In the genomic region with DNA sequence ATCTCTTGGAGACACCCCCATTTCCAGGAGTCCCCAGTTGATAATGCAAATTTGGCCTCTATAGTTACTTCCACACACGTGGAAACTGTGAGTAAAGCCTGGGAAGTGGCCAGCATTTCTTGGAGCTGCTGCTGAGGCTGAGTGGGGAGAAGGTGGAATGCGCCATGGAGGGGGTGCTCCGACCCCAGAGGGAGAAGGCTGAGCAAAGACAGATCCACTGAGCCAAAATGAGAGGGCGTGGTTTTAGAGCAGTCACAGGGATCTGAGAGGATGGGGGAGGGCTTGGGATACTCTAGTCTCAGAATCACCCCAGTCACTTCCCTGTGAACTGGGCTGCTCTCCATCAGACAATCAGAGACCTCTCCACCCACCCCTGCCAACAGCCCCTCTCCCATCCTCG, we compare ENCODE assay signal across 18 cellular contexts. TPM values are rescaled to one million over a fixed set of nuclear protein-coding genes. Genes with fewer than 3 reads are reported as not detected.
DNase-seq lines count a peak whose midpoint lies in the region; ATAC-seq and TF ChIP-seq lines count a peak whose summit lies in the region.
"Had no signal": no experiment of that assay in that cellular context is flagged by ENCODE, and none has a peak within 500 bp of the region (broad histone marks: within the 10 kb centered on the region; RNA-seq: fewer than 3 reads in every experiment).

No MANE protein-coding gene starts in this region.

- TF ChIP-seq POLR2A in heart left ventricle (IDR thresholded peaks at IDR 0.05), result no peak

- TF ChIP-seq CTCF in heart left ventricle (IDR thresholded peaks at IDR 0.05) (no peak), progenitor cell of endocrine pancreas (IDR thresholded peaks at IDR 0.05; ENCODE audit: unreplicated experiment) (no peak), type B pancreatic cell (conservative IDR thresholded peaks at IDR 0.05) (no peak)

- DNase-seq in ELF-1 (ENCODE audit: low read depth, low spot score) (peak; percentile 28), amniotic epithelial cell (ENCODE audit: low read depth) (peak; percentile 57), heart left ventricle (peak in 2 of 5 donors; percentile 39 to 58), progenitor cell of endocrine pancreas (ENCODE audit: low spot score, unreplicated experiment) (no peak), cerebellar nuclear complex (lab: John Stamatoyannopoulos, UW) (no peak), activated gamma-delta T cell (lab: John Stamatoyannopoulos, UW) (no peak), type B pancreatic cell (ENCODE audit: extremely low spot score, unreplicated experiment) (no peak)
- DNase-seq: activated CD4-positive, alpha-beta T cell treated with anti-CD3 and anti-CD28 coated beads, Interleukin-2, amount 50 U/mL, for 4 hours; activated T-cell treated with anti-CD3 and anti-CD28 coated beads, Interleukin-2, amount 50 U/mL, for 4 hours; colonic mucosa; head of caudate nucleus; NCI-H2107; occipital lobe; small intestine; tibial artery had no signal

- H3K4me1 Mint-ChIP-seq in progenitor cell of endocrine pancreas (ENCODE audit: low read depth) (no peaks in the 10 kb centered on the region), type B pancreatic cell (ENCODE audit: unreplicated experiment) (peaks cover 21% of the 10 kb centered on the region)

- no peak overlapping the region for H3K4me3 Mint-ChIP-seq in progenitor cell of endocrine pancreas (ENCODE audit: low read depth)
- H3K4me3 Mint-ChIP-seq in type B pancreatic cell, result no peak overlapping the region
- H3K4me3 Mint-ChIP-seq: activated T-cell treated with anti-CD3 and anti-CD28 coated beads, Interleukin-2, amount 50 U/mL, for 4 hours had no signal

- intact Hi-C loops in heart left ventricle (cut with DNase I), result loop anchor here in 2 of 10 donors (5.0 to 10.0 kb wide), 2 partner anchors 222 to 224 kb away; no protein-coding TSS in a partner anchor

- peaks cover 0 to 18% (median 3%) of the 10 kb centered on the region in 12 donors for H3K4me1 ChIP-seq in heart left ventricle
- H3K4me1 ChIP-seq: colonic mucosa had no signal

- WGBS in heart left ventricle, 4 donors, result 40 to 65% (median 45%) methylated on average over 5 of the region's 5 CpGs

- H3K27ac ChIP-seq in heart left ventricle, result peak overlapping the region in 4 of 12 donors; percentile 20 to 53 (median 31)
- H3K27ac ChIP-seq: BLaER1, colonic mucosa had no signal

- peaks cover 0 to 38% (median 16%) of the 10 kb centered on the region in 9 donors for H3K36me3 ChIP-seq in heart left ventricle
- H3K36me3 ChIP-seq: colonic mucosa had no signal

- H3K27ac Mint-ChIP-seq in progenitor cell of endocrine pancreas (peak overlapping the region; percentile 12), type B pancreatic cell (no peak overlapping the region)
- H3K27ac Mint-ChIP-seq: IgD-negative memory B cell had no signal

- H3K9me3 Mint-ChIP-seq in progenitor cell of endocrine pancreas (ENCODE audit: low read depth) (no peaks in the 10 kb centered on the region), type B pancreatic cell (no peaks in the 10 kb centered on the region)
- H3K9me3 Mint-ChIP-seq: activated T-cell treated with anti-CD3 and anti-CD28 coated beads, Interleukin-2, amount 50 U/mL, for 4 hours; IgD-negative memory B cell had no signal

- H3K36me3 Mint-ChIP-seq in progenitor cell of endocrine pancreas (ENCODE audit: insufficient read depth), result no peaks in the 10 kb centered on the region
- peaks cover 6% of the 10 kb centered on the region for H3K36me3 Mint-ChIP-seq in type B pancreatic cell

- H3K4me3 ChIP-seq in heart left ventricle, result no peak overlapping the region
- H3K4me3 ChIP-seq: BLaER1, colonic mucosa, tibial artery had no signal

- no peaks in the 10 kb centered on the region for H3K27me3 ChIP-seq in heart left ventricle
- H3K27me3 ChIP-seq: BLaER1, colonic mucosa, tibial artery had no signal

- H3K27me3 Mint-ChIP-seq in progenitor cell of endocrine pancreas (peaks cover 8% of the 10 kb centered on the region), type B pancreatic cell (no peaks in the 10 kb centered on the region)
- H3K27me3 Mint-ChIP-seq: IgD-negative memory B cell had no signal

- ATAC-seq in heart left ventricle (peak in 3 of 4 donors; percentile 49 to 59 (median 55)), GM19023 (IDR thresholded peaks at IDR 0.05; ENCODE audit: unreplicated experiment) (no peak)
- ATAC-seq: activated T-cell treated with anti-CD3 and anti-CD28 coated beads, Interleukin-2, amount 50 U/mL, for 4 hours had no signal

- H3K9me3 ChIP-seq in heart left ventricle, result no peaks in the 10 kb centered on the region
- H3K9me3 ChIP-seq: BLaER1, colonic mucosa, tibial artery had no signal

RNA-seq across cellular contexts. Expression of a gene that starts 38.7 kb away (rescaled TPM):
- total RNA-seq in heart left ventricle (1 to 10 TPM; 1.9 to 6.1 (median 3.3) TPM), progenitor cell of endocrine pancreas (6.6 and 7.4 TPM in 2 replicates), type B pancreatic cell (ENCODE audit: low replicate concordance) (14.0 and 20.8 TPM in 2 replicates)
- 1 to 10 TPM; 1.8 to 3.8 TPM for polyA plus RNA-seq in heart left ventricle

Comparison
In these comparisons a context has a peak if more than half of its experiments do, and no peak if none do; other contexts are left out.
1. DNase-seq: peak in ELF-1 (single experiment) and amniotic epithelial cell (single experiment); none in progenitor cell of endocrine pancreas (single experiment), cerebellar nuclear complex (0 of 2), activated gamma-delta T cell (single experiment) and type B pancreatic cell (single experiment).